10 cellular contexts compared by ENCODE assay signal in the genomic region with DNA sequence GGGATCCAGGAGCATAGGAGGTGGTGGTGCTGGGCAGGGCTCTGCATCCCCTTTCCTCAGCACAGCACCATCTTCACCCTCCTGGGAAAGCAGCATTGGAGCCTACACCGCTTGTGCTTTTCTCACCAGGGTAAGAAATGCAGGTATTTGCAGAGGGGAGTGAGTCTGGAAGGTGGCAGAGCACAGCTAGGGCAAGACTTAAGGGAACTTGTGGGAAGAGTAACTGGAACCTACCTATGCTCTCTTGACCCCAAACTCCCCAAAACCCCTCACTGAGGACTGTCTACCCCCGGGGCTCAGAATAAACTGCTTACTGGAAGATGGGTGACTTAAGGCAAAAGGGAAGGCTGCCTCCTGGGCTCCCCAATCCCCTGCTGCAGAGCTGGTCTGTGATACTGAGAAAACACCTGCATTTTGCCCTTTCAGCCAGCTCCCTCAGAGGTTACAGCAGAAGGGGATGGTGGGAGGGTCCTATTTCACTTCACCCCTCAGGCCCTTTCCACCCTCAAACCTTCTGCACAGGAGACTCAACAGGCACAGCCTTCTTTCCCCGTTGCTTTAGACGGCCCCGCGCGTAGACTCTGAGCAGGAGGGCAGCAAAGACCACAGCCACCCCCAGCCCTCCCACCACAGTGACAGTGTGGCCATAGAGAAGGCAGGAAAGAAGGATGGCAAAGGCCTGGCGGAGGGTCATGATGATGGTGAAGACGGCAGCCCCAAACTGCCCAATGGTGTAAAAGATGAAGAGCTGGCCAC. TPM values are rescaled to one million over a fixed set of nuclear protein-coding genes. Genes with fewer than 3 reads are reported as not detected.
DNase-seq lines count a peak whose midpoint lies in the region; ATAC-seq and TF ChIP-seq lines count a peak whose summit lies in the region.
"Had no signal": no experiment of that assay in that cellular context is flagged by ENCODE, and none has a peak within 500 bp of the region (broad histone marks: within the 10 kb centered on the region; RNA-seq: fewer than 3 reads in every experiment).

No MANE protein-coding gene starts in this region.

- TF ChIP-seq CTCF in VCaP (conservative IDR thresholded peaks at IDR 0.05), result no peak
- no peak for TF ChIP-seq CTCF in glutamatergic neuron (IDR thresholded peaks at IDR 0.05; ENCODE audit: partially characterized antibody, unreplicated experiment)
- no peak for TF ChIP-seq CTCF in type B pancreatic cell (conservative IDR thresholded peaks at IDR 0.05)

- H3K9me3 Mint-ChIP-seq in glutamatergic neuron (ENCODE audit: unreplicated experiment), result peaks cover 16% of the 10 kb centered on the region
- H3K9me3 Mint-ChIP-seq in type B pancreatic cell, result no peaks in the 10 kb centered on the region

- H3K36me3 Mint-ChIP-seq in glutamatergic neuron (ENCODE audit: unreplicated experiment) (peaks cover 11% of the 10 kb centered on the region), type B pancreatic cell (peaks cover 35% of the 10 kb centered on the region)

- H3K27me3 Mint-ChIP-seq in glutamatergic neuron (ENCODE audit: unreplicated experiment) (peaks cover 12% of the 10 kb centered on the region), type B pancreatic cell (no peaks in the 10 kb centered on the region)

- H3K4me3 Mint-ChIP-seq in glutamatergic neuron (ENCODE audit: unreplicated experiment) (peak overlapping the region; percentile 100), type B pancreatic cell (peak overlapping the region; percentile 90)

- H3K4me1 Mint-ChIP-seq in glutamatergic neuron (ENCODE audit: low read depth, unreplicated experiment) (peaks cover 35% of the 10 kb centered on the region), type B pancreatic cell (ENCODE audit: unreplicated experiment) (peaks cover 57% of the 10 kb centered on the region)

- H3K27ac Mint-ChIP-seq in glutamatergic neuron (ENCODE audit: unreplicated experiment), result peak overlapping the region; percentile 64
- H3K27ac Mint-ChIP-seq in type B pancreatic cell, result peak overlapping the region; percentile 91

- H3K27ac ChIP-seq in VCaP, result peak overlapping the region; percentile 13; the same call in 1 of the 2 replicates

- ATAC-seq in HG03469 (IDR thresholded peaks at IDR 0.05; ENCODE audit: unreplicated experiment), result no peak
- ATAC-seq in GM19395 (IDR thresholded peaks at IDR 0.05; ENCODE audit: unreplicated experiment), result no peak
- ATAC-seq: gastrocnemius medialis had no signal

- peak; percentile 39 for DNase-seq in stimulated activated CD4-positive, alpha-beta T cell treated with anti-CD3 and anti-CD28 coated beads, Interleukin-12 subunit alpha, Interleukin-12 subunit beta, amount 100 ng/mL, for 4 hours
- DNase-seq in stimulated activated CD4-positive, alpha-beta T cell treated with anti-CD3 and anti-CD28 coated beads, Interleukin-2, amount 100 ng/mL, for 48 hours, result no peak
- DNase-seq in glutamatergic neuron (no peak), type B pancreatic cell (ENCODE audit: extremely low spot score, unreplicated experiment) (no peak), amniotic stem cell (lab: John Stamatoyannopoulos, UW) (no peak)
- DNase-seq: gastrocnemius medialis, NCI-H187 had no signal

RNA-seq across cellular contexts. Expression of gene SLC35B2, which starts 2.9 kb away (rescaled TPM):
- total RNA-seq in glutamatergic neuron (ENCODE audit: unreplicated experiment) (71.8 TPM), type B pancreatic cell (ENCODE audit: low replicate concordance) (39.6 and 46.1 TPM in 2 replicates)

RNA-seq across cellular contexts. Expression of gene HSP90AB1, which starts 7.5 kb away (rescaled TPM):
- total RNA-seq in glutamatergic neuron (ENCODE audit: unreplicated experiment) (771 TPM), type B pancreatic cell (ENCODE audit: low replicate concordance) (880 and 1,082 TPM in 2 replicates)

RNA-seq across cellular contexts. Expression of gene NFKBIE, which starts 11.0 kb away (rescaled TPM):
- total RNA-seq in glutamatergic neuron (ENCODE audit: unreplicated experiment) (15.3 TPM), type B pancreatic cell (ENCODE audit: low replicate concordance) (9.2 and 10.7 TPM in 2 replicates)

RNA-seq across cellular contexts. Expression of gene TMEM151B, which starts 15.9 kb away (rescaled TPM):
- total RNA-seq in glutamatergic neuron (ENCODE audit: unreplicated experiment) (51.3 TPM), type B pancreatic cell (ENCODE audit: low replicate concordance) (0.52 and 3.2 TPM in 2 replicates)

RNA-seq across cellular contexts. Expression of gene SLC29A1, which starts 31.0 kb away (rescaled TPM):
- total RNA-seq in glutamatergic neuron (ENCODE audit: unreplicated experiment), result 20.0 TPM
- 33.6 and 50.9 TPM in 2 replicates for total RNA-seq in type B pancreatic cell (ENCODE audit: low replicate concordance)
